7 cellular contexts compared by ENCODE assay signal in the genomic region with DNA sequence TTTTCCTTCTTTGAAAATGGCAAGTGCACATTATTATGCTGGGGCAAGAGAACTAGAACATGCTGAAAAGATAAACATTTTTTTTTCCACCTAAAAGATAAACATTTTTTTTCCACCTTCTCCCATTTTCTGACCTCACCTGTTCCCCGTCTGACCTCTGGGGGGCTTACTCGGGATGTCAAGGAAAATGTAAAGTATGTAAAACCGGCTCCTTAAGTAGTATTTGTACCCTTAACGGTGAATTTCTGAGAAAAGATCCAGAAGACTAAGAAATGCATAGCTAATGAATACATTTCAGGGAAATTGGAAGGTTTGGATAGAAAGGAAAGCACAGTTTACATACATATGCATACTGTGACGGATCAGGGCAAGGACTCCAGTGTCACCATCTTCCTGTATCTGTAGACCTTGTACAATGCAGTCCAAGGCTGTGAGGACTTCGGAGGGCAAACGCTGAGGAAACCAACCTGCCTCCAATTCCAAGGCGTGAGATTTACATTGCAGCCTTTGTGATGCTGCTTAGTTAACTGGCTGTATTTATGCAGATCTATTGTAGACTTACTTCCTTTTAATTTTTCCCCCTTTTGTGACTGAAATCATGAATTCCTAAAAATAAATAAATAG.
DNase-seq lines count a peak whose midpoint lies in the region; FAIRE-seq and TF ChIP-seq lines count a peak whose summit lies in the region.

No MANE protein-coding gene starts in this region.

- no peak overlapping the region for H3K27ac Mint-ChIP-seq in chondrocyte (ENCODE audit: unreplicated experiment)

- H3K4me1 ChIP-seq in parathyroid adenoma: no peaks in the 10 kb centered on the region

- H3K36me3 Mint-ChIP-seq in chondrocyte (ENCODE audit: low read depth): no peaks in the 10 kb centered on the region

- no peak overlapping the region for H3K9ac ChIP-seq in parathyroid adenoma

- peak overlapping the region; percentile 84 for H3K4me2 ChIP-seq in parathyroid adenoma (ENCODE audit: low read length)

- TF ChIP-seq CTCF in GM12875 (IDR thresholded peaks at IDR 0.05; ENCODE audit: borderline replicate concordance, insufficient read depth, low read depth, low read length) (0 out of 2 replicates have a peak, but pooled peaks have one; percentile 29), NB4 (IDR thresholded peaks at IDR 0.05; ENCODE audit: low read depth, low read length) (peak; percentile 13), chondrocyte (IDR thresholded peaks at IDR 0.05) (no peak), parathyroid adenoma (IDR thresholded peaks at IDR 0.05) (no peak), D721Med (IDR thresholded peaks at IDR 0.05; ENCODE audit: insufficient read depth, missing control alignments) (no peak)

- H3K27me3 ChIP-seq in parathyroid adenoma (ENCODE audit: control insufficient read depth, insufficient read depth, low read length): peaks cover 3% of the 10 kb centered on the region

- peaks cover 18% of the 10 kb centered on the region for H3K4me1 Mint-ChIP-seq in chondrocyte (ENCODE audit: low read depth)

- FAIRE-seq in GM12892 (lab: Jason Lieb, UNC) (no peak), D721Med (lab: Jason Lieb, UNC) (no peak)

- peak overlapping the region; percentile 17 for H2AFZ ChIP-seq in parathyroid adenoma

- H3K4me3 ChIP-seq in GM12875 (ENCODE audit: low read depth, low read length) (no peak overlapping the region), NB4 (ENCODE audit: low read depth, low read length) (peak overlapping the region; percentile 54), parathyroid adenoma (ENCODE audit: low read depth, low read length) (peak overlapping the region; percentile 52)

- peaks cover 49% of the 10 kb centered on the region for H3K27me3 Mint-ChIP-seq in chondrocyte (ENCODE audit: low read depth)

- H3K9me3 Mint-ChIP-seq in chondrocyte (ENCODE audit: low read depth): no peaks in the 10 kb centered on the region

- no peaks in the 10 kb centered on the region for H3K9me3 ChIP-seq in parathyroid adenoma (ENCODE audit: control insufficient read depth, low read length)

- no peaks in the 10 kb centered on the region for H3K36me3 ChIP-seq in parathyroid adenoma (ENCODE audit: control insufficient read depth, insufficient read depth, low read length)

- H3K4me3 Mint-ChIP-seq in chondrocyte (ENCODE audit: unreplicated experiment): peak overlapping the region; percentile 64

- no peaks in the 10 kb centered on the region for H3K79me2 ChIP-seq in parathyroid adenoma

- no peak overlapping the region for H3K27ac ChIP-seq in parathyroid adenoma

- DNase-seq in NB4 (ENCODE audit: low read depth) (peak; percentile 45), chondrocyte (ENCODE audit: low spot score) (no peak), GM12892 (ENCODE audit: insufficient read length) (no peak), D721Med (ENCODE audit: insufficient read length, low spot score) (no peak)
- DNase-seq in activated naive CD4-positive, alpha-beta T cell (lab: John Stamatoyannopoulos, UW): no peak

- TF ChIP-seq POLR2A in NB4 (IDR thresholded peaks at IDR 0.05; ENCODE audit: extremely low read depth, insufficient read length) (no peak), GM12892 (IDR thresholded peaks at IDR 0.05; ENCODE audit: low read depth, low read length) (no peak)

Comparison
In these comparisons a context has a peak if more than half of its experiments do, and no peak if none do; other contexts are left out.
1. CTCF ChIP-seq: peak in GM12875 (single experiment) and NB4 (single experiment); none in chondrocyte (single experiment), parathyroid adenoma (single experiment) and D721Med (single experiment).